ENCODE assay signal across 8 cellular contexts in genomic region chr15:78149068-78149804, GRCh38. TPM values are rescaled to one million over a fixed set of nuclear protein-coding genes. Genes with fewer than 3 reads are reported as not detected.
DNase-seq lines count a peak whose midpoint lies in the region; ATAC-seq and TF ChIP-seq lines count a peak whose summit lies in the region.

Gene IDH3A, plus strand, starts transcription at chr15:78149362. Its CDS starts 42 bp downstream, at chr15:78149404.

- intact Hi-C loops in Panc1 (cut with micrococcal nuclease; ENCODE audit: unreplicated experiment), result no loop called here

- H3K36me3 Mint-ChIP-seq in activated T-cell treated with anti-CD3 and anti-CD28 coated beads, Interleukin-2, amount 50 U/mL, for 4 hours (ENCODE audit: insufficient read depth), result peaks cover 3% of the 10 kb centered on the region

- POLR2A ChIA-PET in Panc1 (lab: Charles Lee), result interaction anchor here (0.7 kb wide), 2 partner anchors 62 to 154 kb away, joined by 4 to 5 read pairs; no protein-coding TSS in a partner anchor

- H3K4me1 ChIP-seq in KMS-11 (ENCODE audit: low read depth, poor library complexity, severe bottlenecking) (peaks cover 26% of the 10 kb centered on the region), Panc1 (ENCODE audit: control insufficient read depth, insufficient read depth, low read length) (peaks cover 13% of the 10 kb centered on the region), esophagus (ENCODE audit: control insufficient read depth in 2 of 2, insufficient read depth in 2 of 2, low read length in 1 of 2) (peaks cover 5 to 16% of the 10 kb centered on the region in 2 donors), muscle layer of colon (ENCODE audit: insufficient read depth, low read length) (peaks cover 22% of the 10 kb centered on the region)

- no TSS peak for BruUV-seq in Panc1 (replicated peaks; lab: Mats Ljungman, UMichigan)

- DNase-seq in DMS79 (lab: John Stamatoyannopoulos, UW) (peak; percentile 57), Panc1 (ENCODE audit: low read depth, low spot score) (peak; percentile 71)
- peak; percentile 100 for DNase-seq in activated T-cell treated with anti-CD3 and anti-CD28 coated beads, Interleukin-2, amount 50 U/mL, for 4 hours
- peak; percentile 99 to 100 for DNase-seq in stimulated activated CD8-positive, alpha-beta memory T cell treated with anti-CD3 and anti-CD28 coated beads, Interleukin-7, amount 100 ng/mL, for 1 hour (ENCODE audit: low read depth in 2 of 2)

- CTCF ChIA-PET in Panc1 (lab: Charles Lee), result interaction anchor here (0.6 to 0.9 kb wide), 4 partner anchors 88 to 368 kb away, joined by 3 to 5 read pairs (median 4); no protein-coding TSS in a partner anchor

- ATAC-seq in GM21737 (IDR thresholded peaks at IDR 0.05; ENCODE audit: unreplicated experiment), result peak; percentile 83
- ATAC-seq in Panc1, result peak; percentile 98
- peak; percentile 94 to 95 for ATAC-seq in activated T-cell treated with anti-CD3 and anti-CD28 coated beads, Interleukin-2, amount 50 U/mL, for 4 hours

- H3K27me3 ChIP-seq in KMS-11 (ENCODE audit: insufficient read depth, low read depth) (no peaks in the 10 kb centered on the region), Panc1 (ENCODE audit: control insufficient read depth, insufficient read depth, low read length) (no peaks in the 10 kb centered on the region), esophagus (ENCODE audit: control insufficient read depth in 1 of 2, insufficient read depth in 2 of 2, low read length in 2 of 2) (no peaks in the 10 kb centered on the region), muscle layer of colon (ENCODE audit: control insufficient read depth in 1 of 2, insufficient read depth in 2 of 2, low read length in 2 of 2) (no peaks in the 10 kb centered on the region)

- peaks cover 38% of the 10 kb centered on the region; the same call in 1 of the 2 replicates for H3K79me2 ChIP-seq in KMS-11 (ENCODE audit: insufficient read depth, low read depth)

- WGBS in esophagus, 2 donors, result 0% methylated on average over 57 to 79 of the region's 79 CpGs

- H3K27me3 Mint-ChIP-seq in activated T-cell treated with anti-CD3 and anti-CD28 coated beads, Interleukin-2, amount 50 U/mL, for 4 hours (ENCODE audit: low read depth), result no peaks in the 10 kb centered on the region

- TF ChIP-seq CTCF in KMS-11 (conservative IDR thresholded peaks at IDR 0.05; ENCODE audit: low read depth, low read length), result no peak
- no peak for TF ChIP-seq CTCF in Panc1 (IDR thresholded peaks at IDR 0.05)

- H2AFZ ChIP-seq in KMS-11 (ENCODE audit: low read depth), result peak within 1 kb of the TSS; percentile 76

- in situ Hi-C loops in Panc1 (cut with HindIII; ENCODE audit: low pct_unique_long_range_greater_than_20kb, low sequenced_read_pairs), result loop anchor here (25.0 kb wide), 1 partner anchor 113 kb away; the partner anchor contains the start of gene DNAJA4

- peak within 1 kb of the TSS; percentile 96 for H3K4me3 Mint-ChIP-seq in activated T-cell treated with anti-CD3 and anti-CD28 coated beads, Interleukin-2, amount 50 U/mL, for 4 hours

- H3K4me2 ChIP-seq in KMS-11, result peak within 1 kb of the TSS; percentile 71

- no peak within 1 kb of the TSS for H3K4me3 ChIP-seq in KMS-11 (IDR thresholded peaks at IDR 0.05; ENCODE audit: insufficient read depth, low read depth, low read length)
- peak within 1 kb of the TSS; percentile 64 to 87 for H3K4me3 ChIP-seq in Panc1 (ENCODE audit: low read depth in 2 of 2, low read length in 2 of 2)
- peak within 1 kb of the TSS; percentile 73 to 97 for H3K4me3 ChIP-seq in esophagus (ENCODE audit: low read depth in 1 of 2, low read length in 2 of 2)
- H3K4me3 ChIP-seq in muscle layer of colon (ENCODE audit: low read depth in 1 of 2, low read length in 2 of 2), result peak within 1 kb of the TSS; percentile 67 to 81

- H4K20me1 ChIP-seq in KMS-11 (ENCODE audit: insufficient read depth), result 0 out of 2 replicates have a peak, but pooled peaks cover under 1% of the 10 kb centered on the region

- H3K9me3 ChIP-seq in Panc1 (ENCODE audit: control insufficient read depth, insufficient read depth, low read depth, low read length) (no peaks in the 10 kb centered on the region), esophagus (ENCODE audit: control insufficient read depth in 2 of 2, insufficient read depth in 1 of 2, low read depth in 1 of 2, low read length in 1 of 2) (no peaks in the 10 kb centered on the region), muscle layer of colon (ENCODE audit: low read length) (no peaks in the 10 kb centered on the region)

- peaks cover 36% of the 10 kb centered on the region for H3K4me1 Mint-ChIP-seq in activated T-cell treated with anti-CD3 and anti-CD28 coated beads, Interleukin-2, amount 50 U/mL, for 4 hours (ENCODE audit: low read depth)

- H3K36me3 ChIP-seq in KMS-11 (ENCODE audit: insufficient read depth) (no peaks in the 10 kb centered on the region), Panc1 (ENCODE audit: control insufficient read depth, insufficient read depth, low read length) (no peaks in the 10 kb centered on the region; the same call in 1 of the 2 replicates), esophagus (ENCODE audit: control insufficient read depth in 2 of 2, insufficient read depth in 2 of 2, low read length in 1 of 2) (no peaks in the 10 kb centered on the region), muscle layer of colon (ENCODE audit: insufficient read depth, low read length) (no peaks in the 10 kb centered on the region)

- no peaks in the 10 kb centered on the region for H3K9me3 Mint-ChIP-seq in activated T-cell treated with anti-CD3 and anti-CD28 coated beads, Interleukin-2, amount 50 U/mL, for 4 hours

- H3K27ac ChIP-seq in KMS-11, result no peak within 1 kb of the TSS
- peak within 1 kb of the TSS; percentile 93 for H3K27ac ChIP-seq in Panc1 (ENCODE audit: low read length)
- peak within 1 kb of the TSS; percentile 68 to 84 for H3K27ac ChIP-seq in esophagus (ENCODE audit: low read depth in 2 of 2, low read length in 1 of 2)
- peak within 1 kb of the TSS; percentile 86 for H3K27ac ChIP-seq in muscle layer of colon (ENCODE audit: low read depth, low read length)

- H3K9ac ChIP-seq in KMS-11 (peak within 1 kb of the TSS; percentile 53; the same call in 1 of the 2 replicates), muscle layer of colon (ENCODE audit: low read length) (peak within 1 kb of the TSS; percentile 61)

RNA-seq across cellular contexts. Expression of gene IDH3A, which starts in this region (rescaled TPM):
- total RNA-seq in Panc1 (2021; ENCODE audit: unreplicated experiment), result 116 TPM
- polyA plus RNA-seq in Panc1 (2012; ENCODE audit: insufficient read length), result 86.0 TPM
- total RNA-seq in activated T-cell treated with anti-CD3 and anti-CD28 coated beads, Interleukin-2, amount 50 U/mL, for 4 hours, result 100 to 1,000 TPM; 169 to 210 (median 187) TPM
- 10 to 100 TPM; 20.0 to 37.6 TPM for polyA plus RNA-seq in esophagus
